In the genomic region with DNA sequence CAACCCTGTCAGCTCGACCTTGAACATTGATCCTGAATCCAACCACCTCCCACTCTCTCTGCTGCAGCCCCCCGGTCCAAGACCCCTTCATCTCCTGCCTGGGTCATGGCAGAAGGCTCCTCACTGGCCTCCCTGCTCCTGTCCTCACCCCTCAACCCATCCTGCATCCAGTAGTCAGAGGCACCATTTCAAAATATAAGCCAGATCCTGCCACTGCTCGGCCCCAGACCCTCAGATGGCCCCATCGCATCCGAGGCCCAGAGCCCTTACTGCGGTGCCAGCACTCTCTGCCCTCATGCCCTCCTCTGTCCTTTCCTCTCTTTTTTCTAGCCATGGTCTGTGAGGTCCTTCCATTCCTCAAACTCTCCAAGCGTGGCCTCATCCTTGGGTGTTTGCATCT, we compare ENCODE assay signal across 3 cellular contexts.
TF ChIP-seq lines count a peak whose summit lies in the region.

No MANE protein-coding gene starts in this region.

TF ChIP-seq in GM23338, 12 proteins besides CTCF, POLR2A, EP300 and RAD21 (continues in another document):
- TF ChIP-seq ZNF331 (CRISPR knock-in tag; IDR thresholded peaks at IDR 0.05; ENCODE audit: low read depth), result no peak
- no peak for TF ChIP-seq EZH2 (IDR thresholded peaks at IDR 0.05; ENCODE audit: low read depth, unreplicated experiment)
- TF ChIP-seq POLR2AphosphoS5 (IDR thresholded peaks at IDR 0.05; ENCODE audit: low read depth), result no peak
- TF ChIP-seq, protein P1, sequence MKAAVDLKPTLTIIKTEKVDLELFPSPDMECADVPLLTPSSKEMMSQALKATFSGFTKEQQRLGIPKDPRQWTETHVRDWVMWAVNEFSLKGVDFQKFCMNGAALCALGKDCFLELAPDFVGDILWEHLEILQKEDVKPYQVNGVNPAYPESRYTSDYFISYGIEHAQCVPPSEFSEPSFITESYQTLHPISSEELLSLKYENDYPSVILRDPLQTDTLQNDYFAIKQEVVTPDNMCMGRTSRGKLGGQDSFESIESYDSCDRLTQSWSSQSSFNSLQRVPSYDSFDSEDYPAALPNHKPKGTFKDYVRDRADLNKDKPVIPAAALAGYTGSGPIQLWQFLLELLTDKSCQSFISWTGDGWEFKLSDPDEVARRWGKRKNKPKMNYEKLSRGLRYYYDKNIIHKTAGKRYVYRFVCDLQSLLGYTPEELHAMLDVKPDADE (IDR thresholded peaks at IDR 0.05), result no peak
- no peak for TF ChIP-seq JUNB (IDR thresholded peaks at IDR 0.05; ENCODE audit: unreplicated experiment)
- no peak for TF ChIP-seq NANOG (IDR thresholded peaks at IDR 0.05; ENCODE audit: borderline replicate concordance)

TF ChIP-seq in WTC11, 78 proteins besides CTCF, POLR2A, EP300 and RAD21:
- no peak for TF ChIP-seq OVOL2 (CRISPR knock-in tag; IDR thresholded peaks at IDR 0.05; ENCODE audit: borderline replicate concordance)
- no peak for TF ChIP-seq SMAD3 (CRISPR knock-in tag; IDR thresholded peaks at IDR 0.05; ENCODE audit: borderline replicate concordance)
- TF ChIP-seq GABPB1 (CRISPR knock-in tag; IDR thresholded peaks at IDR 0.05), result no peak
- TF ChIP-seq, protein P2, sequence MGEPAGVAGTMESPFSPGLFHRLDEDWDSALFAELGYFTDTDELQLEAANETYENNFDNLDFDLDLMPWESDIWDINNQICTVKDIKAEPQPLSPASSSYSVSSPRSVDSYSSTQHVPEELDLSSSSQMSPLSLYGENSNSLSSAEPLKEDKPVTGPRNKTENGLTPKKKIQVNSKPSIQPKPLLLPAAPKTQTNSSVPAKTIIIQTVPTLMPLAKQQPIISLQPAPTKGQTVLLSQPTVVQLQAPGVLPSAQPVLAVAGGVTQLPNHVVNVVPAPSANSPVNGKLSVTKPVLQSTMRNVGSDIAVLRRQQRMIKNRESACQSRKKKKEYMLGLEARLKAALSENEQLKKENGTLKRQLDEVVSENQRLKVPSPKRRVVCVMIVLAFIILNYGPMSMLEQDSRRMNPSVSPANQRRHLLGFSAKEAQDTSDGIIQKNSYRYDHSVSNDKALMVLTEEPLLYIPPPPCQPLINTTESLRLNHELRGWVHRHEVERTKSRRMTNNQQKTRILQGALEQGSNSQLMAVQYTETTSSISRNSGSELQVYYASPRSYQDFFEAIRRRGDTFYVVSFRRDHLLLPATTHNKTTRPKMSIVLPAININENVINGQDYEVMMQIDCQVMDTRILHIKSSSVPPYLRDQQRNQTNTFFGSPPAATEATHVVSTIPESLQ (CRISPR knock-in tag; IDR thresholded peaks at IDR 0.05), result no peak
- TF ChIP-seq MYBL2 (CRISPR knock-in tag; IDR thresholded peaks at IDR 0.05), result no peak
- TF ChIP-seq TCF7 (CRISPR knock-in tag; IDR thresholded peaks at IDR 0.05; ENCODE audit: low read depth), result no peak
- TF ChIP-seq, protein P3, sequence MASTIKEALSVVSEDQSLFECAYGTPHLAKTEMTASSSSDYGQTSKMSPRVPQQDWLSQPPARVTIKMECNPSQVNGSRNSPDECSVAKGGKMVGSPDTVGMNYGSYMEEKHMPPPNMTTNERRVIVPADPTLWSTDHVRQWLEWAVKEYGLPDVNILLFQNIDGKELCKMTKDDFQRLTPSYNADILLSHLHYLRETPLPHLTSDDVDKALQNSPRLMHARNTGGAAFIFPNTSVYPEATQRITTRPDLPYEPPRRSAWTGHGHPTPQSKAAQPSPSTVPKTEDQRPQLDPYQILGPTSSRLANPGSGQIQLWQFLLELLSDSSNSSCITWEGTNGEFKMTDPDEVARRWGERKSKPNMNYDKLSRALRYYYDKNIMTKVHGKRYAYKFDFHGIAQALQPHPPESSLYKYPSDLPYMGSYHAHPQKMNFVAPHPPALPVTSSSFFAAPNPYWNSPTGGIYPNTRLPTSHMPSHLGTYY (CRISPR knock-in tag; IDR thresholded peaks at IDR 0.05), result no peak
- TF ChIP-seq KAT7 (CRISPR knock-in tag; IDR thresholded peaks at IDR 0.05; ENCODE audit: borderline replicate concordance), result no peak

TF ChIP-seq in H1, 55 proteins besides CTCF, POLR2A, EP300 and RAD21:
- no peak for TF ChIP-seq BACH1 (IDR thresholded peaks at IDR 0.05; ENCODE audit: low read length)
- no peak for TF ChIP-seq SP4 (IDR thresholded peaks at IDR 0.05; ENCODE audit: low read length)
- TF ChIP-seq TBP (IDR thresholded peaks at IDR 0.05; ENCODE audit: low read depth, low read length), result no peak
- TF ChIP-seq KDM1A (IDR thresholded peaks at IDR 0.05; ENCODE audit: borderline replicate concordance, low read length), result no peak
- TF ChIP-seq SIX5 (IDR thresholded peaks at IDR 0.05; ENCODE audit: low read depth, low read length), result no peak
- no peak for TF ChIP-seq SP2 (IDR thresholded peaks at IDR 0.05; ENCODE audit: low read length)
- TF ChIP-seq ASH2L (IDR thresholded peaks at IDR 0.05; ENCODE audit: low read length), result no peak
- no peak for TF ChIP-seq BCL11A (IDR thresholded peaks at IDR 0.05; ENCODE audit: low read depth in 2 of 2, low read length in 2 of 2)
- no peak for TF ChIP-seq TEAD4 (IDR thresholded peaks at IDR 0.05; ENCODE audit: low read depth, low read length)
- TF ChIP-seq, protein P4, sequence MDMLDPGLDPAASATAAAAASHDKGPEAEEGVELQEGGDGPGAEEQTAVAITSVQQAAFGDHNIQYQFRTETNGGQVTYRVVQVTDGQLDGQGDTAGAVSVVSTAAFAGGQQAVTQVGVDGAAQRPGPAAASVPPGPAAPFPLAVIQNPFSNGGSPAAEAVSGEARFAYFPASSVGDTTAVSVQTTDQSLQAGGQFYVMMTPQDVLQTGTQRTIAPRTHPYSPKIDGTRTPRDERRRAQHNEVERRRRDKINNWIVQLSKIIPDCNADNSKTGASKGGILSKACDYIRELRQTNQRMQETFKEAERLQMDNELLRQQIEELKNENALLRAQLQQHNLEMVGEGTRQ (IDR thresholded peaks at IDR 0.05; ENCODE audit: low read length), result no peak
- no peak for TF ChIP-seq BRCA1 (IDR thresholded peaks at IDR 0.05; ENCODE audit: low read depth, low read length)
- no peak for TF ChIP-seq SUZ12 (IDR thresholded peaks at IDR 0.05; ENCODE audit: low read length)
- no peak for TF ChIP-seq SRF (IDR thresholded peaks at IDR 0.05; ENCODE audit: low read depth, low read length)
- TF ChIP-seq POLR2AphosphoS5 (IDR thresholded peaks at IDR 0.05; ENCODE audit: low read depth, low read length), result no peak
- no peak for TF ChIP-seq NRF1 (IDR thresholded peaks at IDR 0.05; ENCODE audit: low read depth, low read length)
